Comparison of ENCODE assay signal across 8 cellular contexts in genomic region chr6:143337201-143337949, GRCh38.
A peak's percentile ranks its signal among the peaks of the same experiment; 100 is the strongest.
DNase-seq lines count a peak whose midpoint lies in the region; ATAC-seq and TF ChIP-seq lines count a peak whose summit lies in the region.

No MANE protein-coding gene starts in this region.

- TF ChIP-seq CTCF in GM13976 (IDR thresholded peaks at IDR 0.05; ENCODE audit: borderline replicate concordance, control extremely low read depth, extremely low read depth, insufficient read depth, missing control alignments): peak; percentile 47
- peak; percentile 46 for TF ChIP-seq CTCF in activated CD8-positive, alpha-beta T cell treated with anti-CD3 and anti-CD28 coated beads for 36 hours (IDR thresholded peaks at IDR 0.05)
- peak; percentile 53 for TF ChIP-seq CTCF in fibroblast of villous mesenchyme (IDR thresholded peaks at IDR 0.05; ENCODE audit: insufficient read depth, low read depth, low read length)

- H3K4me1 ChIP-seq in Karpas-422 (ENCODE audit: low read length): no peaks in the 10 kb centered on the region

- in situ Hi-C loops in GM13976 (cut with MboI; ENCODE audit: low sequenced_read_pairs, unreplicated experiment) (no loop called here), G401 (cut with HindIII; ENCODE audit: low sequenced_read_pairs) (no loop called here)

- H3K4me2 ChIP-seq in Karpas-422 (ENCODE audit: low read depth, low read length, poor library complexity, severe bottlenecking): no peak overlapping the region

- no peak overlapping the region for H3K27ac Mint-ChIP-seq in activated CD8-positive, alpha-beta T cell treated with anti-CD3 and anti-CD28 coated beads for 36 hours

- ATAC-seq in activated CD8-positive, alpha-beta T cell treated with anti-CD3 and anti-CD28 coated beads for 36 hours: peak; percentile 71

- no peak overlapping the region for H3K27ac ChIP-seq in Karpas-422 (ENCODE audit: low read length)

- no peaks in the 10 kb centered on the region for H4K20me1 ChIP-seq in Karpas-422 (ENCODE audit: insufficient read depth, low read depth, low read length)

- no peaks in the 10 kb centered on the region for H3K9me2 ChIP-seq in Karpas-422 (replicated peaks; ENCODE audit: insufficient read depth, low read length)

- H3K79me2 ChIP-seq in Karpas-422 (ENCODE audit: low read length): no peaks in the 10 kb centered on the region

- H3K4me3 ChIP-seq in Karpas-422 (ENCODE audit: low read length) (no peak overlapping the region), fibroblast of villous mesenchyme (ENCODE audit: low read depth, low read length) (no peak overlapping the region)

- H3K4me1 Mint-ChIP-seq in activated CD8-positive, alpha-beta T cell treated with anti-CD3 and anti-CD28 coated beads for 36 hours (ENCODE audit: low read depth): peaks cover 9% of the 10 kb centered on the region

- H3K9me3 Mint-ChIP-seq in activated CD8-positive, alpha-beta T cell treated with anti-CD3 and anti-CD28 coated beads for 36 hours: no peaks in the 10 kb centered on the region

- H3K4me3 Mint-ChIP-seq in activated CD8-positive, alpha-beta T cell treated with anti-CD3 and anti-CD28 coated beads for 36 hours: no peak overlapping the region

- H3K36me3 Mint-ChIP-seq in activated CD8-positive, alpha-beta T cell treated with anti-CD3 and anti-CD28 coated beads for 36 hours (ENCODE audit: low read depth): peaks cover 2% of the 10 kb centered on the region

- no peaks in the 10 kb centered on the region for H3K27me3 Mint-ChIP-seq in activated CD8-positive, alpha-beta T cell treated with anti-CD3 and anti-CD28 coated beads for 36 hours

- H3K9me3 ChIP-seq in Karpas-422 (ENCODE audit: low read length): no peaks in the 10 kb centered on the region

- H3K27me3 ChIP-seq in Karpas-422 (ENCODE audit: low read length): no peaks in the 10 kb centered on the region

- no peak overlapping the region for H2AFZ ChIP-seq in Karpas-422 (ENCODE audit: low read length)

- POLR2A ChIA-PET in activated CD8-positive, alpha-beta T cell treated with anti-CD3 and anti-CD28 coated beads for 36 hours (lab: Charles Lee): interaction anchor here (0.6 kb wide), 1 partner anchor 206 kb away, joined by 3 read pairs; no protein-coding TSS in a partner anchor

- CTCF ChIA-PET in activated CD8-positive, alpha-beta T cell treated with anti-CD3 and anti-CD28 coated beads for 36 hours (lab: Charles Lee): interaction anchor here (0.6 to 2.5 kb wide), 23 partner anchors 10 to 950 kb away, joined by 3 to 14 read pairs (median 3); no protein-coding TSS in a partner anchor

- no peak overlapping the region for H3K9ac ChIP-seq in Karpas-422 (ENCODE audit: low read length)

- intact Hi-C loops in activated CD8-positive, alpha-beta T cell treated with anti-CD3 and anti-CD28 coated beads for 36 hours (cut with micrococcal nuclease): no loop called here

- no peaks in the 10 kb centered on the region for H3K36me3 ChIP-seq in Karpas-422 (ENCODE audit: insufficient read depth, low read length)

- DNase-seq in GM13976 (ENCODE audit: low spot score) (no peak), Karpas-422 (peak; percentile 85), fibroblast of villous mesenchyme (ENCODE audit: low read depth) (peak; percentile 10), G401 (ENCODE audit: low spot score) (no peak), GM19240 (ENCODE audit: insufficient read length, low spot score) (no peak), kidney glomerular epithelial cell (lab: John Stamatoyannopoulos, UW) (no peak)
- peak; percentile 70 for DNase-seq in activated CD8-positive, alpha-beta T cell treated with anti-CD3 and anti-CD28 coated beads for 36 hours
- DNase-seq in stimulated activated CD4-positive, alpha-beta T cell treated with anti-CD3 and anti-CD28 coated beads, Interleukin-12 subunit alpha, Interleukin-12 subunit beta, amount 100 ng/mL, for 24 hours (ENCODE audit: low read depth in 2 of 2): peak; percentile 9 to 57

Comparison
In these comparisons a context has a peak if more than half of its experiments do, and no peak if none do; other contexts are left out.
1. DNase-seq: peak in Karpas-422 (single experiment), activated CD8-positive, alpha-beta T cell treated with anti-CD3 and anti-CD28 coated beads for 36 hours (single experiment), fibroblast of villous mesenchyme (single experiment) and stimulated activated CD4-positive, alpha-beta T cell treated with anti-CD3 and anti-CD28 coated beads, Interleukin-12 subunit alpha, Interleukin-12 subunit beta, amount 100 ng/mL, for 24 hours (2 of 2); none in GM13976 (single experiment), G401 (single experiment), GM19240 (single experiment) and kidney glomerular epithelial cell (single experiment).
2. Peak in every context shown above with its lines, with median percentiles within 50 percentile points of each other: CTCF ChIP-seq.